ENCODE assay signal across 9 cellular contexts in genomic region chr18:48983793-48984437, GRCh38. TPM values are rescaled to one million over a fixed set of nuclear protein-coding genes. Genes with fewer than 3 reads are reported as not detected.
DNase-seq lines count a peak whose midpoint lies in the region; ATAC-seq, FAIRE-seq and TF ChIP-seq lines count a peak whose summit lies in the region.
"Had no signal": no experiment of that assay in that cellular context is flagged by ENCODE, and none has a peak within 500 bp of the region (broad histone marks: within the 10 kb centered on the region; RNA-seq: fewer than 3 reads in every experiment).

No MANE protein-coding gene starts in this region.

- no peak for TF ChIP-seq CTCF in kidney (IDR thresholded peaks at IDR 0.05; ENCODE audit: borderline replicate concordance, extremely low read depth, insufficient read depth)

- ATAC-seq in GM21576 (IDR thresholded peaks at IDR 0.05; ENCODE audit: unreplicated experiment) (no peak), GM18909 (IDR thresholded peaks at IDR 0.05; ENCODE audit: poor library complexity, unreplicated experiment) (no peak)

- H3K27ac ChIP-seq in SK-N-MC (no peak overlapping the region), kidney (ENCODE audit: low read depth in 2 of 2, low read length in 2 of 2) (no peak overlapping the region)
- H3K27ac ChIP-seq: neural progenitor cell had no signal

- peaks cover 0 to 2% of the 10 kb centered on the region in 2 donors for H3K4me1 ChIP-seq in kidney (ENCODE audit: control insufficient read depth in 1 of 2, insufficient read depth in 1 of 2, low read depth in 1 of 2, low read length in 2 of 2)
- H3K4me1 ChIP-seq: neural progenitor cell had no signal

- DNase-seq in EL (peak; percentile 31), NCI-H1105 (lab: John Stamatoyannopoulos, UW) (peak; percentile 27), SK-N-MC (ENCODE audit: low read depth, low spot score) (peak; percentile 61), kidney (peak; percentile 80), iPS-NIHi11 (ENCODE audit: low spot score) (no peak), SW480 (ENCODE audit: low spot score) (no peak)

- H3K4me3 ChIP-seq in SK-N-MC, result no peak overlapping the region
- no peak overlapping the region for H3K4me3 ChIP-seq in kidney (ENCODE audit: low read length in 2 of 2)
- H3K4me3 ChIP-seq: neural progenitor cell had no signal

- no peaks in the 10 kb centered on the region for H3K36me3 ChIP-seq in SK-N-MC (ENCODE audit: insufficient read depth, low read length)
- H3K36me3 ChIP-seq in kidney (ENCODE audit: control insufficient read depth in 1 of 2, insufficient read depth in 2 of 2, low read length in 2 of 2), result no peaks in the 10 kb centered on the region
- H3K36me3 ChIP-seq: neural progenitor cell had no signal

- no peak overlapping the region for H3K9ac ChIP-seq in SK-N-MC (ENCODE audit: insufficient read length)
- H3K9ac ChIP-seq in kidney (ENCODE audit: low read length in 2 of 2), result no peak overlapping the region
- H3K9ac ChIP-seq: neural progenitor cell had no signal

- intact Hi-C loops in kidney (cut with DNase I), result no loop called here

- H3K9me3 ChIP-seq in SK-N-MC (ENCODE audit: low read depth, low read length) (no peaks in the 10 kb centered on the region), kidney (ENCODE audit: control insufficient read depth in 1 of 2, low read length in 2 of 2) (no peaks in the 10 kb centered on the region)

- no peak for FAIRE-seq in kidney (lab: Jason Lieb, UNC)

RNA-seq across cellular contexts. Expression of gene SMAD7, which starts 33.1 kb away (rescaled TPM):
- 32.6 TPM for total RNA-seq in kidney
- 17.3 TPM for polyA plus RNA-seq in kidney (ENCODE audit: insufficient read depth, low read depth, low replicate concordance)

Comparison
In these comparisons a context has a peak if more than half of its experiments do, and no peak if none do; other contexts are left out.
1. DNase-seq: peak in EL (single experiment), NCI-H1105 (single experiment), SK-N-MC (single experiment) and kidney (single experiment); none in iPS-NIHi11 (single experiment) and SW480 (single experiment).